2 cellular contexts compared by ENCODE assay signal in the genomic region with DNA sequence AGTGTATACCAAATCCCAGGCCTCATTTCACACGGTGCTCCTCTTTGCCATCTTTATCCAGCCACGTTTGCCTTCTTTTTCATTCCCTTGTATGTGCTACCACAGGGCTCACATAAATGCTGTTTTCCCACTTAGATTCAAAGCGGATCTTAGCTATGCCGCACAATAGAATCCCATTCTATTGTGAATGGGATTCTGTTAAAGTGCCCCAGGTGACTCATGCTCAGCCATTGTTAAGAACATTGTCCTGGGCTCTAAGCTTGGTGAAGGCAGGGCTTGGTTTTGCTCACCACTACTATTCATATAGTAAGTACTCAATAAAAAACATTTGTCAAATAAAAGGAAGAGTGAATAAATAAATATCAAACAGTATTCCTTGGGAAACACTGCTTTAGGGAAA.
TF ChIP-seq lines count a peak whose summit lies in the region.

No MANE protein-coding gene starts in this region.

TF ChIP-seq in GM23338, 12 proteins besides CTCF, POLR2A, EP300 and RAD21 (continued from another document):
- TF ChIP-seq, protein P1, sequence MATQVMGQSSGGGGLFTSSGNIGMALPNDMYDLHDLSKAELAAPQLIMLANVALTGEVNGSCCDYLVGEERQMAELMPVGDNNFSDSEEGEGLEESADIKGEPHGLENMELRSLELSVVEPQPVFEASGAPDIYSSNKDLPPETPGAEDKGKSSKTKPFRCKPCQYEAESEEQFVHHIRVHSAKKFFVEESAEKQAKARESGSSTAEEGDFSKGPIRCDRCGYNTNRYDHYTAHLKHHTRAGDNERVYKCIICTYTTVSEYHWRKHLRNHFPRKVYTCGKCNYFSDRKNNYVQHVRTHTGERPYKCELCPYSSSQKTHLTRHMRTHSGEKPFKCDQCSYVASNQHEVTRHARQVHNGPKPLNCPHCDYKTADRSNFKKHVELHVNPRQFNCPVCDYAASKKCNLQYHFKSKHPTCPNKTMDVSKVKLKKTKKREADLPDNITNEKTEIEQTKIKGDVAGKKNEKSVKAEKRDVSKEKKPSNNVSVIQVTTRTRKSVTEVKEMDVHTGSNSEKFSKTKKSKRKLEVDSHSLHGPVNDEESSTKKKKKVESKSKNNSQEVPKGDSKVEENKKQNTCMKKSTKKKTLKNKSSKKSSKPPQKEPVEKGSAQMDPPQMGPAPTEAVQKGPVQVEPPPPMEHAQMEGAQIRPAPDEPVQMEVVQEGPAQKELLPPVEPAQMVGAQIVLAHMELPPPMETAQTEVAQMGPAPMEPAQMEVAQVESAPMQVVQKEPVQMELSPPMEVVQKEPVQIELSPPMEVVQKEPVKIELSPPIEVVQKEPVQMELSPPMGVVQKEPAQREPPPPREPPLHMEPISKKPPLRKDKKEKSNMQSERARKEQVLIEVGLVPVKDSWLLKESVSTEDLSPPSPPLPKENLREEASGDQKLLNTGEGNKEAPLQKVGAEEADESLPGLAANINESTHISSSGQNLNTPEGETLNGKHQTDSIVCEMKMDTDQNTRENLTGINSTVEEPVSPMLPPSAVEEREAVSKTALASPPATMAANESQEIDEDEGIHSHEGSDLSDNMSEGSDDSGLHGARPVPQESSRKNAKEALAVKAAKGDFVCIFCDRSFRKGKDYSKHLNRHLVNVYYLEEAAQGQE (IDR thresholded peaks at IDR 0.05; ENCODE audit: unreplicated experiment), result no peak
- TF ChIP-seq, protein P2, sequence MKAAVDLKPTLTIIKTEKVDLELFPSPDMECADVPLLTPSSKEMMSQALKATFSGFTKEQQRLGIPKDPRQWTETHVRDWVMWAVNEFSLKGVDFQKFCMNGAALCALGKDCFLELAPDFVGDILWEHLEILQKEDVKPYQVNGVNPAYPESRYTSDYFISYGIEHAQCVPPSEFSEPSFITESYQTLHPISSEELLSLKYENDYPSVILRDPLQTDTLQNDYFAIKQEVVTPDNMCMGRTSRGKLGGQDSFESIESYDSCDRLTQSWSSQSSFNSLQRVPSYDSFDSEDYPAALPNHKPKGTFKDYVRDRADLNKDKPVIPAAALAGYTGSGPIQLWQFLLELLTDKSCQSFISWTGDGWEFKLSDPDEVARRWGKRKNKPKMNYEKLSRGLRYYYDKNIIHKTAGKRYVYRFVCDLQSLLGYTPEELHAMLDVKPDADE (IDR thresholded peaks at IDR 0.05), result no peak
- TF ChIP-seq ZNF114 (CRISPR knock-in tag; IDR thresholded peaks at IDR 0.05), result no peak
- TF ChIP-seq JUNB (IDR thresholded peaks at IDR 0.05; ENCODE audit: unreplicated experiment), result no peak
- TF ChIP-seq STAT1 (IDR thresholded peaks at IDR 0.05; ENCODE audit: unreplicated experiment), result no peak
- no peak for TF ChIP-seq NANOG (IDR thresholded peaks at IDR 0.05; ENCODE audit: borderline replicate concordance)
- no peak for TF ChIP-seq POLR2AphosphoS5 (IDR thresholded peaks at IDR 0.05; ENCODE audit: low read depth)
- no peak for TF ChIP-seq ZNF331 (CRISPR knock-in tag; IDR thresholded peaks at IDR 0.05; ENCODE audit: low read depth)
- no peak for TF ChIP-seq CREB1 (CRISPR knock-in tag; IDR thresholded peaks at IDR 0.05; ENCODE audit: low read depth)
- TF ChIP-seq, protein P3, sequence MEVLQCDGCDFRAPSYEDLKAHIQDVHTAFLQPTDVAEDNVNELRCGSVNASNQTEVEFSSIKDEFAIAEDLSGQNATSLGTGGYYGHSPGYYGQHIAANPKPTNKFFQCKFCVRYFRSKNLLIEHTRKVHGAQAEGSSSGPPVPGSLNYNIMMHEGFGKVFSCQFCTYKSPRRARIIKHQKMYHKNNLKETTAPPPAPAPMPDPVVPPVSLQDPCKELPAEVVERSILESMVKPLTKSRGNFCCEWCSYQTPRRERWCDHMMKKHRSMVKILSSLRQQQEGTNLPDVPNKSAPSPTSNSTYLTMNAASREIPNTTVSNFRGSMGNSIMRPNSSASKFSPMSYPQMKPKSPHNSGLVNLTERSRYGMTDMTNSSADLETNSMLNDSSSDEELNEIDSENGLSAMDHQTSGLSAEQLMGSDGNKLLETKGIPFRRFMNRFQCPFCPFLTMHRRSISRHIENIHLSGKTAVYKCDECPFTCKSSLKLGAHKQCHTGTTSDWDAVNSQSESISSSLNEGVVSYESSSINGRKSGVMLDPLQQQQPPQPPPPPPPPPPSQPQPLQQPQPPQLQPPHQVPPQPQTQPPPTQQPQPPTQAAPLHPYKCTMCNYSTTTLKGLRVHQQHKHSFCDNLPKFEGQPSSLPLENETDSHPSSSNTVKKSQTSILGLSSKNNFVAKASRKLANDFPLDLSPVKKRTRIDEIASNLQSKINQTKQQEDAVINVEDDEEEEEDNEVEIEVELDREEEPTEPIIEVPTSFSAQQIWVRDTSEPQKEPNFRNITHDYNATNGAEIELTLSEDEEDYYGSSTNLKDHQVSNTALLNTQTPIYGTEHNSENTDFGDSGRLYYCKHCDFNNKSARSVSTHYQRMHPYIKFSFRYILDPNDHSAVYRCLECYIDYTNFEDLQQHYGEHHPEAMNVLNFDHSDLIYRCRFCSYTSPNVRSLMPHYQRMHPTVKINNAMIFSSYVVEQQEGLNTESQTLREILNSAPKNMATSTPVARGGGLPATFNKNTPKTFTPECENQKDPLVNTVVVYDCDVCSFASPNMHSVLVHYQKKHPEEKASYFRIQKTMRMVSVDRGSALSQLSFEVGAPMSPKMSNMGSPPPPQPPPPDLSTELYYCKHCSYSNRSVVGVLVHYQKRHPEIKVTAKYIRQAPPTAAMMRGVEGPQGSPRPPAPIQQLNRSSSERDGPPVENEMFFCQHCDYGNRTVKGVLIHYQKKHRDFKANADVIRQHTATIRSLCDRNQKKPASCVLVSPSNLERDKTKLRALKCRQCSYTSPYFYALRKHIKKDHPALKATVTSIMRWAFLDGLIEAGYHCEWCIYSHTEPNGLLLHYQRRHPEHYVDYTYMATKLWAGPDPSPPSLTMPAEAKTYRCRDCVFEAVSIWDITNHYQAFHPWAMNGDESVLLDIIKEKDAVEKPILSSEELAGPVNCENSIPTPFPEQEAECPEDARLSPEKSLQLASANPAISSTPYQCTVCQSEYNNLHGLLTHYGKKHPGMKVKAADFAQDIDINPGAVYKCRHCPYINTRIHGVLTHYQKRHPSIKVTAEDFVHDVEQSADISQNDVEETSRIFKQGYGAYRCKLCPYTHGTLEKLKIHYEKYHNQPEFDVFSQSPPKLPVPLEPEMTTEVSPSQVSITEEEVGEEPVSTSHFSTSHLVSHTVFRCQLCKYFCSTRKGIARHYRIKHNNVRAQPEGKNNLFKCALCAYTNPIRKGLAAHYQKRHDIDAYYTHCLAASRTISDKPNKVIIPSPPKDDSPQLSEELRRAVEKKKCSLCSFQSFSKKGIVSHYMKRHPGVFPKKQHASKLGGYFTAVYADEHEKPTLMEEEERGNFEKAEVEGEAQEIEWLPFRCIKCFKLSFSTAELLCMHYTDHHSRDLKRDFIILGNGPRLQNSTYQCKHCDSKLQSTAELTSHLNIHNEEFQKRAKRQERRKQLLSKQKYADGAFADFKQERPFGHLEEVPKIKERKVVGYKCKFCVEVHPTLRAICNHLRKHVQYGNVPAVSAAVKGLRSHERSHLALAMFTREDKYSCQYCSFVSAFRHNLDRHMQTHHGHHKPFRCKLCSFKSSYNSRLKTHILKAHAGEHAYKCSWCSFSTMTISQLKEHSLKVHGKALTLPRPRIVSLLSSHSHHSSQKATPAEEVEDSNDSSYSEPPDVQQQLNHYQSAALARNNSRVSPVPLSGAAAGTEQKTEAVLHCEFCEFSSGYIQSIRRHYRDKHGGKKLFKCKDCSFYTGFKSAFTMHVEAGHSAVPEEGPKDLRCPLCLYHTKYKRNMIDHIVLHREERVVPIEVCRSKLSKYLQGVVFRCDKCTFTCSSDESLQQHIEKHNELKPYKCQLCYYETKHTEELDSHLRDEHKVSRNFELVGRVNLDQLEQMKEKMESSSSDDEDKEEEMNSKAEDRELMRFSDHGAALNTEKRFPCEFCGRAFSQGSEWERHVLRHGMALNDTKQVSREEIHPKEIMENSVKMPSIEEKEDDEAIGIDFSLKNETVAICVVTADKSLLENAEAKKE (CRISPR knock-in tag; IDR thresholded peaks at IDR 0.05), result no peak

TF ChIP-seq in WTC11, 78 proteins besides CTCF, POLR2A, EP300 and RAD21 (continued from another document and continues in another):
- TF ChIP-seq, protein P4, sequence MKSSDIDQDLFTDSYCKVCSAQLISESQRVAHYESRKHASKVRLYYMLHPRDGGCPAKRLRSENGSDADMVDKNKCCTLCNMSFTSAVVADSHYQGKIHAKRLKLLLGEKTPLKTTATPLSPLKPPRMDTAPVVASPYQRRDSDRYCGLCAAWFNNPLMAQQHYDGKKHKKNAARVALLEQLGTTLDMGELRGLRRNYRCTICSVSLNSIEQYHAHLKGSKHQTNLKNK (CRISPR knock-in tag; IDR thresholded peaks at IDR 0.05), result no peak
- no peak for TF ChIP-seq TEAD4 (CRISPR knock-in tag; IDR thresholded peaks at IDR 0.05)
- TF ChIP-seq CREM (CRISPR knock-in tag; IDR thresholded peaks at IDR 0.05), result no peak
- TF ChIP-seq, protein P5, sequence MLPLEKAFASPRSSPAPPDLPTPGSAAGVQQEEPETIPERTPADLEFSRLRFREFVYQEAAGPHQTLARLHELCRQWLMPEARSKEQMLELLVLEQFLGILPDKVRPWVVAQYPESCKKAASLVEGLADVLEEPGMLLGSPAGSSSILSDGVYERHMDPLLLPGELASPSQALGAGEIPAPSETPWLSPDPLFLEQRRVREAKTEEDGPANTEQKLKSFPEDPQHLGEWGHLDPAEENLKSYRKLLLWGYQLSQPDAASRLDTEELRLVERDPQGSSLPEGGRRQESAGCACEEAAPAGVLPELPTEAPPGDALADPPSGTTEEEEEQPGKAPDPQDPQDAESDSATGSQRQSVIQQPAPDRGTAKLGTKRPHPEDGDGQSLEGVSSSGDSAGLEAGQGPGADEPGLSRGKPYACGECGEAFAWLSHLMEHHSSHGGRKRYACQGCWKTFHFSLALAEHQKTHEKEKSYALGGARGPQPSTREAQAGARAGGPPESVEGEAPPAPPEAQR (CRISPR knock-in tag; IDR thresholded peaks at IDR 0.05), result no peak
- TF ChIP-seq, protein P6, sequence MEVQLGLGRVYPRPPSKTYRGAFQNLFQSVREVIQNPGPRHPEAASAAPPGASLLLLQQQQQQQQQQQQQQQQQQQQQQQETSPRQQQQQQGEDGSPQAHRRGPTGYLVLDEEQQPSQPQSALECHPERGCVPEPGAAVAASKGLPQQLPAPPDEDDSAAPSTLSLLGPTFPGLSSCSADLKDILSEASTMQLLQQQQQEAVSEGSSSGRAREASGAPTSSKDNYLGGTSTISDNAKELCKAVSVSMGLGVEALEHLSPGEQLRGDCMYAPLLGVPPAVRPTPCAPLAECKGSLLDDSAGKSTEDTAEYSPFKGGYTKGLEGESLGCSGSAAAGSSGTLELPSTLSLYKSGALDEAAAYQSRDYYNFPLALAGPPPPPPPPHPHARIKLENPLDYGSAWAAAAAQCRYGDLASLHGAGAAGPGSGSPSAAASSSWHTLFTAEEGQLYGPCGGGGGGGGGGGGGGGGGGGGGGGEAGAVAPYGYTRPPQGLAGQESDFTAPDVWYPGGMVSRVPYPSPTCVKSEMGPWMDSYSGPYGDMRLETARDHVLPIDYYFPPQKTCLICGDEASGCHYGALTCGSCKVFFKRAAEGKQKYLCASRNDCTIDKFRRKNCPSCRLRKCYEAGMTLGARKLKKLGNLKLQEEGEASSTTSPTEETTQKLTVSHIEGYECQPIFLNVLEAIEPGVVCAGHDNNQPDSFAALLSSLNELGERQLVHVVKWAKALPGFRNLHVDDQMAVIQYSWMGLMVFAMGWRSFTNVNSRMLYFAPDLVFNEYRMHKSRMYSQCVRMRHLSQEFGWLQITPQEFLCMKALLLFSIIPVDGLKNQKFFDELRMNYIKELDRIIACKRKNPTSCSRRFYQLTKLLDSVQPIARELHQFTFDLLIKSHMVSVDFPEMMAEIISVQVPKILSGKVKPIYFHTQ (CRISPR knock-in tag; IDR thresholded peaks at IDR 0.05), result no peak
- TF ChIP-seq, protein P7, sequence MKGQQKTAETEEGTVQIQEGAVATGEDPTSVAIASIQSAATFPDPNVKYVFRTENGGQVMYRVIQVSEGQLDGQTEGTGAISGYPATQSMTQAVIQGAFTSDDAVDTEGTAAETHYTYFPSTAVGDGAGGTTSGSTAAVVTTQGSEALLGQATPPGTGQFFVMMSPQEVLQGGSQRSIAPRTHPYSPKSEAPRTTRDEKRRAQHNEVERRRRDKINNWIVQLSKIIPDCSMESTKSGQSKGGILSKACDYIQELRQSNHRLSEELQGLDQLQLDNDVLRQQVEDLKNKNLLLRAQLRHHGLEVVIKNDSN (CRISPR knock-in tag; IDR thresholded peaks at IDR 0.05), result no peak
- TF ChIP-seq NFYB (CRISPR knock-in tag; conservative IDR thresholded peaks at IDR 0.05; ENCODE audit: low read depth), result no peak
- TF ChIP-seq, protein P8, sequence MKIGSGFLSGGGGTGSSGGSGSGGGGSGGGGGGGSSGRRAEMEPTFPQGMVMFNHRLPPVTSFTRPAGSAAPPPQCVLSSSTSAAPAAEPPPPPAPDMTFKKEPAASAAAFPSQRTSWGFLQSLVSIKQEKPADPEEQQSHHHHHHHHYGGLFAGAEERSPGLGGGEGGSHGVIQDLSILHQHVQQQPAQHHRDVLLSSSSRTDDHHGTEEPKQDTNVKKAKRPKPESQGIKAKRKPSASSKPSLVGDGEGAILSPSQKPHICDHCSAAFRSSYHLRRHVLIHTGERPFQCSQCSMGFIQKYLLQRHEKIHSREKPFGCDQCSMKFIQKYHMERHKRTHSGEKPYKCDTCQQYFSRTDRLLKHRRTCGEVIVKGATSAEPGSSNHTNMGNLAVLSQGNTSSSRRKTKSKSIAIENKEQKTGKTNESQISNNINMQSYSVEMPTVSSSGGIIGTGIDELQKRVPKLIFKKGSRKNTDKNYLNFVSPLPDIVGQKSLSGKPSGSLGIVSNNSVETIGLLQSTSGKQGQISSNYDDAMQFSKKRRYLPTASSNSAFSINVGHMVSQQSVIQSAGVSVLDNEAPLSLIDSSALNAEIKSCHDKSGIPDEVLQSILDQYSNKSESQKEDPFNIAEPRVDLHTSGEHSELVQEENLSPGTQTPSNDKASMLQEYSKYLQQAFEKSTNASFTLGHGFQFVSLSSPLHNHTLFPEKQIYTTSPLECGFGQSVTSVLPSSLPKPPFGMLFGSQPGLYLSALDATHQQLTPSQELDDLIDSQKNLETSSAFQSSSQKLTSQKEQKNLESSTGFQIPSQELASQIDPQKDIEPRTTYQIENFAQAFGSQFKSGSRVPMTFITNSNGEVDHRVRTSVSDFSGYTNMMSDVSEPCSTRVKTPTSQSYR (CRISPR knock-in tag; IDR thresholded peaks at IDR 0.05), result no peak
- no peak for TF ChIP-seq SMAD3 (CRISPR knock-in tag; IDR thresholded peaks at IDR 0.05; ENCODE audit: borderline replicate concordance)
- no peak for TF ChIP-seq SMAD4 (CRISPR knock-in tag; IDR thresholded peaks at IDR 0.05)
- TF ChIP-seq, protein P9, sequence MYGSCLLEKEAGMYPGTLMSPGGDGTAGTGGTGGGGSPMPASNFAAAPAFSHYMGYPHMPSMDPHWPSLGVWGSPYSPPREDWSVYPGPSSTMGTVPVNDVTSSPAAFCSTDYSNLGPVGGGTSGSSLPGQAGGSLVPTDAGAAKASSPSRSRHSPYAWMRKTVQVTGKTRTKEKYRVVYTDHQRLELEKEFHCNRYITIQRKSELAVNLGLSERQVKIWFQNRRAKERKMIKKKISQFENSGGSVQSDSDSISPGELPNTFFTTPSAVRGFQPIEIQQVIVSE (CRISPR knock-in tag; IDR thresholded peaks at IDR 0.05; ENCODE audit: borderline replicate concordance), result no peak
- TF ChIP-seq ZBTB21 (CRISPR knock-in tag; IDR thresholded peaks at IDR 0.05; ENCODE audit: borderline replicate concordance), result no peak
- TF ChIP-seq, protein P10, sequence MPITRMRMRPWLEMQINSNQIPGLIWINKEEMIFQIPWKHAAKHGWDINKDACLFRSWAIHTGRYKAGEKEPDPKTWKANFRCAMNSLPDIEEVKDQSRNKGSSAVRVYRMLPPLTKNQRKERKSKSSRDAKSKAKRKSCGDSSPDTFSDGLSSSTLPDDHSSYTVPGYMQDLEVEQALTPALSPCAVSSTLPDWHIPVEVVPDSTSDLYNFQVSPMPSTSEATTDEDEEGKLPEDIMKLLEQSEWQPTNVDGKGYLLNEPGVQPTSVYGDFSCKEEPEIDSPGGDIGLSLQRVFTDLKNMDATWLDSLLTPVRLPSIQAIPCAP (CRISPR knock-in tag; IDR thresholded peaks at IDR 0.05), result no peak
- no peak for TF ChIP-seq ZNF396 (CRISPR knock-in tag; IDR thresholded peaks at IDR 0.05; ENCODE audit: borderline replicate concordance)
- TF ChIP-seq ESRRA (CRISPR knock-in tag; IDR thresholded peaks at IDR 0.05; ENCODE audit: borderline replicate concordance), result no peak
